25 cellular contexts compared by ENCODE assay signal in the genomic region with DNA sequence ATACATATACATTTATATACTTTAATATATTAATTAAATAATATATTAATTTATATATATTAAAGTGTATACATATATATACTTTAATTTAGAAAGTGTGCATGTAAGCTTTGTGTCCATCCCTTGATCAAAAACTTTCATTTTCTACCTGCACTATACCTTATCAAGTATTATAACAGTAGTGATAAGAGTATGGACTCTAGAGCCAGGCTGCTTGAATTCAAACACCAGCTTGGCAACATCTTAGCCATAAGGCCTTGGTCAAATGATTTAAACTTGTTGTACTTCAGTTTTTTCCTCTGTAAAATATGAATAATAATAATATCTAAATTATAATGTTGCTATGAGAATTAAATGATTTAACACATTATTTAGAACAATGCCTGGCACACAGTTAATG.
"Had no signal": no experiment of that assay in that cellular context is flagged by ENCODE, and none has a peak within 500 bp of the region (broad histone marks: within the 10 kb centered on the region; RNA-seq: fewer than 3 reads in every experiment).

No MANE protein-coding gene starts in this region.

- FAIRE-seq: astrocyte, K562, TTC549 had no signal

- H3K27me3 ChIP-seq: adrenal gland, body of pancreas, breast epithelium, SJSA1 had no signal

- H3K27ac ChIP-seq: adrenal gland, breast epithelium, SJSA1 had no signal

- H3K36me3 ChIP-seq: adrenal gland, breast epithelium, SJSA1 had no signal

- H3K4me3 ChIP-seq: adrenal gland, body of pancreas, breast epithelium, K562, SJSA1 had no signal

- ATAC-seq: activated CD8-positive, alpha-beta T cell treated with anti-CD3 and anti-CD28 coated beads for 36 hours; activated naive CD4-positive, alpha-beta T cell treated with anti-CD3 and anti-CD28 coated beads, Interleukin-2, amount 50 U/mL, for 72 hours; activated T-cell treated with anti-CD3 and anti-CD28 coated beads, Interleukin-2, amount 50 U/mL, for 4 hours; K562; Panc1 had no signal

- H3K4me1 ChIP-seq: adrenal gland, breast epithelium, SJSA1 had no signal

- H3K9me3 ChIP-seq: adrenal gland, body of pancreas, breast epithelium, SJSA1 had no signal

- DNase-seq: activated CD4-positive, alpha-beta T cell treated with anti-CD3 and anti-CD28 coated beads, Interleukin-2, amount 10 ng/mL, durations not matched to agents 24 days and 14 days; activated CD4-positive, alpha-beta T cell treated with anti-CD3 and anti-CD28 coated beads, Interleukin-2, amount 50 U/mL, for 4 hours; activated CD4-positive, CD25-positive, alpha-beta regulatory T cell; activated CD8-positive, alpha-beta memory T cell treated with anti-CD3 and anti-CD28 coated beads, Interleukin-2, amount 50 U/mL, for 4 hours; activated CD8-positive, alpha-beta T cell treated with anti-CD3 and anti-CD28 coated beads for 36 hours; activated gamma-delta T cell treated with Interleukin-2 at 50 U/mL for 16 hours; activated naive CD4-positive, alpha-beta T cell treated with anti-CD3 and anti-CD28 coated beads for 36 hours; activated T-cell treated with anti-CD3 and anti-CD28 coated beads for 4 hours; activated T-cell treated with anti-CD3 and anti-CD28 coated beads, Interleukin-2, amount 50 U/mL, for 4 hours; adrenal gland; NCI-H1092 treated with DMSO at 0.1 percent for 48 hours; NCI-H187 treated with DMSO at 0.1 percent for 48 hours; NCI-H2081 treated with DMSO at 0.1 percent for 48 hours; NCI-H226; NCI-H446 treated with DMSO at 0.1 percent for 48 hours; SHP77 treated with DMSO at 0.1 percent for 48 hours; SK-N-SH had no signal

- H3K4me2 ChIP-seq: SK-N-SH had no signal
